21 cellular contexts compared by ENCODE assay signal in genomic region chr15:99335508-99335907, GRCh38.
"Had no signal": no experiment of that assay in that cellular context is flagged by ENCODE, and none has a peak within 500 bp of the region (broad histone marks: within the 10 kb centered on the region; RNA-seq: fewer than 3 reads in every experiment).

No MANE protein-coding gene starts in this region.

- H3K36me3 ChIP-seq: lower lobe of right lung, pancreas, right lobe of liver, upper lobe of left lung, uterus had no signal

- ATAC-seq: effector memory CD8-positive, alpha-beta T cell; foreskin keratinocyte; left lobe of liver; lower lobe of right lung; natural killer cell; pancreas; right lobe of liver; stimulated activated effector memory CD8-positive, alpha-beta T cell treated with anti-CD3 and anti-CD28 coated beads, Interleukin-12 subunit alpha, Interleukin-12 subunit beta, amount 100 ng/mL, for 72 hours; stimulated activated naive CD8-positive, alpha-beta T cell treated with anti-CD3 and anti-CD28 coated beads, Interleukin-15, Interleukin-2, amounts not matched to agents 100 U/mL and 50 U/mL, for 24 hours had no signal

- DNase-seq: effector memory CD8-positive, alpha-beta T cell; foreskin keratinocyte; head of caudate nucleus; hypothalamus; kidney glomerular epithelial cell; lower lobe of right lung; natural killer cell; nucleus accumbens; pancreas; right lobe of liver; stimulated activated CD4-positive, alpha-beta T cell treated with anti-CD3 and anti-CD28 coated beads, Interleukin-4, amount 100 ng/mL, for 1 hour; stimulated activated CD8-positive, alpha-beta memory T cell treated with anti-CD3 and anti-CD28 coated beads, Interleukin-4, amount 100 ng/mL, for 48 hours; stimulated activated naive CD8-positive, alpha-beta T cell treated with anti-CD3 and anti-CD28 coated beads, Interleukin-15, Interleukin-2, amounts not matched to agents 100 U/mL and 50 U/mL, for 24 hours; tibial artery; upper lobe of left lung; uterus had no signal

- H3K27ac ChIP-seq: epithelial cell of prostate, esophagus muscularis mucosa, foreskin keratinocyte, lower lobe of right lung, pancreas, right lobe of liver, suprapubic skin, tibial artery, upper lobe of left lung, uterus had no signal

- H3K4me3 ChIP-seq: esophagus muscularis mucosa, lower lobe of right lung, pancreas, right lobe of liver, suprapubic skin, tibial artery, upper lobe of left lung, uterus had no signal

- H3K9me3 ChIP-seq: esophagus muscularis mucosa, lower lobe of right lung, pancreas, right lobe of liver, suprapubic skin, tibial artery, upper lobe of left lung, uterus had no signal

- H3K4me1 ChIP-seq: foreskin keratinocyte, lower lobe of right lung, suprapubic skin, tibial artery, uterus had no signal

- H3K27me3 ChIP-seq: esophagus muscularis mucosa, foreskin keratinocyte, pancreas, right lobe of liver, suprapubic skin, tibial artery, upper lobe of left lung, uterus had no signal
